ENCODE assay signal across 9 cellular contexts in genomic region chr1:89822999-89823628, GRCh38. TPM values are rescaled to one million over a fixed set of nuclear protein-coding genes. Genes with fewer than 3 reads are reported as not detected.
DNase-seq lines count a peak whose midpoint lies in the region; ATAC-seq and FAIRE-seq lines count a peak whose summit lies in the region.
"Had no signal": no experiment of that assay in that cellular context is flagged by ENCODE, and none has a peak within 500 bp of the region (broad histone marks: within the 10 kb centered on the region; RNA-seq: fewer than 3 reads in every experiment).

No MANE protein-coding gene starts in this region.

- H3K9me3 Mint-ChIP-seq in stimulated activated naive B cell treated with anti-CD40 and anti-IgM and Interleukin-4, amounts not matched to agents 10 μg/mL and 1 μg/mL and 100 μg/mL, for 72 hours, result no peaks in the 10 kb centered on the region

- H3K9me3 ChIP-seq in SK-N-MC (ENCODE audit: low read depth, low read length), result no peaks in the 10 kb centered on the region

- H3K27ac Mint-ChIP-seq in stimulated activated naive B cell treated with anti-CD40 and anti-IgM and Interleukin-4, amounts not matched to agents 10 μg/mL and 1 μg/mL and 100 μg/mL, for 72 hours, result no peak overlapping the region

- DNase-seq in AG08396 (ENCODE audit: low spot score) (peak; percentile 36), GM03348 (ENCODE audit: low spot score) (peak; percentile 69), SK-N-MC (ENCODE audit: low read depth, low spot score) (peak; percentile 51), left ventricle myocardium superior (no peak), urothelium cell line (ENCODE audit: low spot score) (no peak)
- no peak for DNase-seq in activated CD8-positive, alpha-beta memory T cell treated with anti-CD3 and anti-CD28 coated beads, Interleukin-2, amount 50 U/mL, for 48 hours
- DNase-seq in activated CD4-positive, alpha-beta T cell treated with anti-CD3 and anti-CD28 coated beads for 48 hours, result no peak
- no peak for DNase-seq in stimulated activated naive B cell treated with anti-CD40 and anti-IgM and Interleukin-4, amounts not matched to agents 10 μg/mL and 1 μg/mL and 100 μg/mL, for 72 hours

- peaks cover 34 to 58% of the 10 kb centered on the region in 2 donors for H3K4me1 Mint-ChIP-seq in stimulated activated naive B cell treated with anti-CD40 and anti-IgM and Interleukin-4, amounts not matched to agents 10 μg/mL and 1 μg/mL and 100 μg/mL, for 72 hours

- H3K4me3 Mint-ChIP-seq in stimulated activated naive B cell treated with anti-CD40 and anti-IgM and Interleukin-4, amounts not matched to agents 10 μg/mL and 1 μg/mL and 100 μg/mL, for 72 hours, result peak overlapping the region in 1 of 2 donors; percentile 4

- peak; percentile 50 for ATAC-seq in left ventricle myocardium superior
- no peak for ATAC-seq in stimulated activated naive B cell treated with anti-CD40 and anti-IgM and Interleukin-4, amounts not matched to agents 10 μg/mL and 1 μg/mL and 100 μg/mL, for 72 hours (replicated peaks)

- peak overlapping the region; percentile 81 for H3K4me3 ChIP-seq in SK-N-MC
- H3K4me3 ChIP-seq: lung had no signal

- peak overlapping the region; percentile 80 for H3K9ac ChIP-seq in SK-N-MC (ENCODE audit: insufficient read length)

- H3K36me3 Mint-ChIP-seq in stimulated activated naive B cell treated with anti-CD40 and anti-IgM and Interleukin-4, amounts not matched to agents 10 μg/mL and 1 μg/mL and 100 μg/mL, for 72 hours, result peaks cover 18 to 32% of the 10 kb centered on the region in 2 donors

- peak overlapping the region; percentile 95 for H3K27ac ChIP-seq in SK-N-MC

- intact Hi-C loops in left ventricle myocardium superior (cut with micrococcal nuclease), result no loop called here

- no peak for FAIRE-seq in urothelium cell line (lab: Jason Lieb, UNC)

- H3K36me3 ChIP-seq in SK-N-MC (ENCODE audit: insufficient read depth, low read length), result peaks cover 33% of the 10 kb centered on the region

- H3K27me3 Mint-ChIP-seq in stimulated activated naive B cell treated with anti-CD40 and anti-IgM and Interleukin-4, amounts not matched to agents 10 μg/mL and 1 μg/mL and 100 μg/mL, for 72 hours, result no peaks in the 10 kb centered on the region

RNA-seq across cellular contexts. Expression of gene LRRC8D, which starts 2.3 kb away (rescaled TPM):
- total RNA-seq in left ventricle myocardium superior, result 6.8 TPM

Comparison
In these comparisons a context has a peak if more than half of its experiments do, and no peak if none do; other contexts are left out.
1. DNase-seq: peak in AG08396 (single experiment), GM03348 (single experiment) and SK-N-MC (single experiment); none in left ventricle myocardium superior (single experiment), activated CD8-positive, alpha-beta memory T cell treated with anti-CD3 and anti-CD28 coated beads, Interleukin-2, amount 50 U/mL, for 48 hours (single experiment), urothelium cell line (single experiment), activated CD4-positive, alpha-beta T cell treated with anti-CD3 and anti-CD28 coated beads for 48 hours (single experiment) and stimulated activated naive B cell treated with anti-CD40 and anti-IgM and Interleukin-4, amounts not matched to agents 10 μg/mL and 1 μg/mL and 100 μg/mL, for 72 hours (single experiment).